Comparison of ENCODE assay signal across 8 cellular contexts in genomic region chr15:63752075-63752684, GRCh38.
DNase-seq lines count a peak whose midpoint lies in the region; ATAC-seq and TF ChIP-seq lines count a peak whose summit lies in the region.

No MANE protein-coding gene starts in this region.

- peak; percentile 59 for ATAC-seq in activated naive CD8-positive, alpha-beta T cell treated with anti-CD3 and anti-CD28 coated beads, Interleukin-2, amount 50 U/mL, for 24 hours
- ATAC-seq in left cardiac atrium: peak; percentile 63 to 80
- no peak for ATAC-seq in HG03521 (IDR thresholded peaks at IDR 0.05; ENCODE audit: unreplicated experiment)

- no peaks in the 10 kb centered on the region for H3K9me3 ChIP-seq in HEK293 (ENCODE audit: control insufficient read depth, insufficient read depth, low read depth, low read length)
- no peaks in the 10 kb centered on the region for H3K9me3 ChIP-seq in MG63

- TF ChIP-seq CTCF in HEK293 (tag by site-specific recombination; IDR thresholded peaks at IDR 0.05): no peak

- H3K4me3 Mint-ChIP-seq in activated naive CD8-positive, alpha-beta T cell treated with anti-CD3 and anti-CD28 coated beads, Interleukin-2, amount 50 U/mL, for 24 hours: no peak overlapping the region

- peak; percentile 63 for DNase-seq in DMS 273 (lab: John Stamatoyannopoulos, UW; ENCODE audit: unreplicated experiment)
- peak; percentile 68 for DNase-seq in NCI-H82 (lab: John Stamatoyannopoulos, UW)
- no peak for DNase-seq in activated naive CD8-positive, alpha-beta T cell treated with anti-CD3 and anti-CD28 coated beads, Interleukin-2, amount 50 U/mL, for 24 hours
- DNase-seq in left cardiac atrium: no peak
- peak; percentile 22 for DNase-seq in retina
- no peak for DNase-seq in MG63

- H3K27ac ChIP-seq in HEK293 (ENCODE audit: extremely low read depth, low read depth, low read length): no peak overlapping the region

- H3K36me3 Mint-ChIP-seq in activated naive CD8-positive, alpha-beta T cell treated with anti-CD3 and anti-CD28 coated beads, Interleukin-2, amount 50 U/mL, for 24 hours (ENCODE audit: low read depth): peaks cover 12% of the 10 kb centered on the region

- H3K27me3 Mint-ChIP-seq in activated naive CD8-positive, alpha-beta T cell treated with anti-CD3 and anti-CD28 coated beads, Interleukin-2, amount 50 U/mL, for 24 hours: no peaks in the 10 kb centered on the region

- peaks cover 4% of the 10 kb centered on the region for H3K4me1 Mint-ChIP-seq in activated naive CD8-positive, alpha-beta T cell treated with anti-CD3 and anti-CD28 coated beads, Interleukin-2, amount 50 U/mL, for 24 hours

- 0 out of 2 replicates have a peak, but pooled peaks cover 2% of the 10 kb centered on the region for H3K4me1 ChIP-seq in HEK293 (ENCODE audit: control insufficient read depth, insufficient read depth, low read length)

- CTCF ChIA-PET in HEK293 (lab: Yijun Ruan, JAX): interaction anchor here (0.6 to 2.2 kb wide), 29 partner anchors 8 to 402 kb away, joined by 3 to 60 read pairs (median 3); partner anchors contain the start of gene DAPK2

- no peak overlapping the region for H3K4me3 ChIP-seq in HEK293 (ENCODE audit: low read depth, low read length)
- no peak overlapping the region for H3K4me3 ChIP-seq in MG63

- H3K27me3 ChIP-seq in MG63: no peaks in the 10 kb centered on the region

- no peak overlapping the region for H3K27ac Mint-ChIP-seq in activated naive CD8-positive, alpha-beta T cell treated with anti-CD3 and anti-CD28 coated beads, Interleukin-2, amount 50 U/mL, for 24 hours

- H3K36me3 ChIP-seq in HEK293 (ENCODE audit: control insufficient read depth in 2 of 2, insufficient read depth in 1 of 2, low read length in 2 of 2): peaks cover 3 to 18% of the 10 kb centered on the region in 2 experiments
- H3K36me3 ChIP-seq in MG63: peaks cover 43% of the 10 kb centered on the region

- POLR2A ChIA-PET in HEK293 (lab: Yijun Ruan, JAX): interaction anchor here (0.6 to 0.7 kb wide), 2 partner anchors 9 to 41 kb away, joined by 3 to 5 read pairs; no protein-coding TSS in a partner anchor

- intact Hi-C loops in left cardiac atrium (cut with DNase I): loop anchor here (2.0 to 10.0 kb wide), 4 partner anchors 139 to 315 kb away; no protein-coding TSS in a partner anchor

- no peaks in the 10 kb centered on the region for H3K9me3 Mint-ChIP-seq in activated naive CD8-positive, alpha-beta T cell treated with anti-CD3 and anti-CD28 coated beads, Interleukin-2, amount 50 U/mL, for 24 hours

TF ChIP-seq in HEK293, 187 proteins besides CTCF, POLR2A, EP300 and RAD21 (continues in another document):
- TF ChIP-seq REPIN1 (tag by site-specific recombination; IDR thresholded peaks at IDR 0.05; ENCODE audit: low read depth) (no peak), ZBTB21 (tag by site-specific recombination; IDR thresholded peaks at IDR 0.05) (no peak), SP7 (tag by site-specific recombination; IDR thresholded peaks at IDR 0.05) (peak; percentile 89), ZNF530 (tag by site-specific recombination; IDR thresholded peaks at IDR 0.05; ENCODE audit: low read depth) (no peak), YY1 (tag by site-specific recombination; IDR thresholded peaks at IDR 0.05) (no peak), HOXA7 (CRISPR knock-in tag; IDR thresholded peaks at IDR 0.05; ENCODE audit: borderline replicate concordance) (no peak), ZNF747 (tag by site-specific recombination; IDR thresholded peaks at IDR 0.05) (no peak), ZEB2 (tag by site-specific recombination; IDR thresholded peaks at IDR 0.05) (peak; percentile 20; the same call in 1 of the 2 replicates), ZNF610 (tag by site-specific recombination; IDR thresholded peaks at IDR 0.05; ENCODE audit: borderline replicate concordance) (no peak), ZNF544 (tag by site-specific recombination; IDR thresholded peaks at IDR 0.05) (no peak), IKZF3 (tag by site-specific recombination; IDR thresholded peaks at IDR 0.05) (0 out of 2 replicates have a peak, but pooled peaks have one; percentile 37), ZNF211 (tag by site-specific recombination; IDR thresholded peaks at IDR 0.05; ENCODE audit: low read depth) (no peak), ZNF560 (tag by site-specific recombination; IDR thresholded peaks at IDR 0.05; ENCODE audit: borderline replicate concordance) (no peak), ZNF214 (tag by site-specific recombination; IDR thresholded peaks at IDR 0.05; ENCODE audit: borderline replicate concordance) (no peak), ZNF426 (tag by site-specific recombination; IDR thresholded peaks at IDR 0.05) (no peak), ZFHX2 (tag by site-specific recombination; conservative IDR thresholded peaks at IDR 0.05) (no peak), ZNF658 (tag by site-specific recombination; IDR thresholded peaks at IDR 0.05) (no peak), ZNF354C (tag by site-specific recombination; IDR thresholded peaks at IDR 0.05; ENCODE audit: borderline replicate concordance, low read depth) (no peak), ZSCAN18 (tag by site-specific recombination; IDR thresholded peaks at IDR 0.05) (no peak), ZNF37A (tag by site-specific recombination; IDR thresholded peaks at IDR 0.05) (no peak), ZXDB (tag by site-specific recombination; IDR thresholded peaks at IDR 0.05) (no peak), ZNF239 (tag by site-specific recombination; IDR thresholded peaks at IDR 0.05) (no peak), ZNF529 (tag by site-specific recombination; IDR thresholded peaks at IDR 0.05; ENCODE audit: insufficient replicate concordance) (no peak), PRDM1 (tag by site-specific recombination; IDR thresholded peaks at IDR 0.05) (no peak)
- TF ChIP-seq, protein P1, sequence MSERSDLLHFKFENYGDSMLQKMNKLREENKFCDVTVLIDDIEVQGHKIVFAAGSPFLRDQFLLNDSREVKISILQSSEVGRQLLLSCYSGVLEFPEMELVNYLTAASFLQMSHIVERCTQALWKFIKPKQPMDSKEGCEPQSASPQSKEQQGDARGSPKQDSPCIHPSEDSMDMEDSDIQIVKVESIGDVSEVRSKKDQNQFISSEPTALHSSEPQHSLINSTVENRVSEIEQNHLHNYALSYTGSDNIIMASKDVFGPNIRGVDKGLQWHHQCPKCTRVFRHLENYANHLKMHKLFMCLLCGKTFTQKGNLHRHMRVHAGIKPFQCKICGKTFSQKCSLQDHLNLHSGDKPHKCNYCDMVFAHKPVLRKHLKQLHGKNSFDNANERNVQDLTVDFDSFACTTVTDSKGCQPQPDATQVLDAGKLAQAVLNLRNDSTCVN (tag by site-specific recombination; optimal IDR thresholded peaks at IDR 0.05): no peak
- TF ChIP-seq, protein P2, sequence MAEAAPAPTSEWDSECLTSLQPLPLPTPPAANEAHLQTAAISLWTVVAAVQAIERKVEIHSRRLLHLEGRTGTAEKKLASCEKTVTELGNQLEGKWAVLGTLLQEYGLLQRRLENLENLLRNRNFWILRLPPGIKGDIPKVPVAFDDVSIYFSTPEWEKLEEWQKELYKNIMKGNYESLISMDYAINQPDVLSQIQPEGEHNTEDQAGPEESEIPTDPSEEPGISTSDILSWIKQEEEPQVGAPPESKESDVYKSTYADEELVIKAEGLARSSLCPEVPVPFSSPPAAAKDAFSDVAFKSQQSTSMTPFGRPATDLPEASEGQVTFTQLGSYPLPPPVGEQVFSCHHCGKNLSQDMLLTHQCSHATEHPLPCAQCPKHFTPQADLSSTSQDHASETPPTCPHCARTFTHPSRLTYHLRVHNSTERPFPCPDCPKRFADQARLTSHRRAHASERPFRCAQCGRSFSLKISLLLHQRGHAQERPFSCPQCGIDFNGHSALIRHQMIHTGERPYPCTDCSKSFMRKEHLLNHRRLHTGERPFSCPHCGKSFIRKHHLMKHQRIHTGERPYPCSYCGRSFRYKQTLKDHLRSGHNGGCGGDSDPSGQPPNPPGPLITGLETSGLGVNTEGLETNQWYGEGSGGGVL (tag by site-specific recombination; IDR thresholded peaks at IDR 0.05): no peak
- TF ChIP-seq, protein P3, sequence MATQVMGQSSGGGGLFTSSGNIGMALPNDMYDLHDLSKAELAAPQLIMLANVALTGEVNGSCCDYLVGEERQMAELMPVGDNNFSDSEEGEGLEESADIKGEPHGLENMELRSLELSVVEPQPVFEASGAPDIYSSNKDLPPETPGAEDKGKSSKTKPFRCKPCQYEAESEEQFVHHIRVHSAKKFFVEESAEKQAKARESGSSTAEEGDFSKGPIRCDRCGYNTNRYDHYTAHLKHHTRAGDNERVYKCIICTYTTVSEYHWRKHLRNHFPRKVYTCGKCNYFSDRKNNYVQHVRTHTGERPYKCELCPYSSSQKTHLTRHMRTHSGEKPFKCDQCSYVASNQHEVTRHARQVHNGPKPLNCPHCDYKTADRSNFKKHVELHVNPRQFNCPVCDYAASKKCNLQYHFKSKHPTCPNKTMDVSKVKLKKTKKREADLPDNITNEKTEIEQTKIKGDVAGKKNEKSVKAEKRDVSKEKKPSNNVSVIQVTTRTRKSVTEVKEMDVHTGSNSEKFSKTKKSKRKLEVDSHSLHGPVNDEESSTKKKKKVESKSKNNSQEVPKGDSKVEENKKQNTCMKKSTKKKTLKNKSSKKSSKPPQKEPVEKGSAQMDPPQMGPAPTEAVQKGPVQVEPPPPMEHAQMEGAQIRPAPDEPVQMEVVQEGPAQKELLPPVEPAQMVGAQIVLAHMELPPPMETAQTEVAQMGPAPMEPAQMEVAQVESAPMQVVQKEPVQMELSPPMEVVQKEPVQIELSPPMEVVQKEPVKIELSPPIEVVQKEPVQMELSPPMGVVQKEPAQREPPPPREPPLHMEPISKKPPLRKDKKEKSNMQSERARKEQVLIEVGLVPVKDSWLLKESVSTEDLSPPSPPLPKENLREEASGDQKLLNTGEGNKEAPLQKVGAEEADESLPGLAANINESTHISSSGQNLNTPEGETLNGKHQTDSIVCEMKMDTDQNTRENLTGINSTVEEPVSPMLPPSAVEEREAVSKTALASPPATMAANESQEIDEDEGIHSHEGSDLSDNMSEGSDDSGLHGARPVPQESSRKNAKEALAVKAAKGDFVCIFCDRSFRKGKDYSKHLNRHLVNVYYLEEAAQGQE (tag by site-specific recombination; IDR thresholded peaks at IDR 0.05): no peak

Comparison
In these comparisons a context has a peak if more than half of its experiments do, and no peak if none do; other contexts are left out.
1. DNase-seq: peak in DMS 273 (single experiment), NCI-H82 (single experiment) and retina (single experiment); none in activated naive CD8-positive, alpha-beta T cell treated with anti-CD3 and anti-CD28 coated beads, Interleukin-2, amount 50 U/mL, for 24 hours (single experiment), left cardiac atrium (single experiment) and MG63 (single experiment).